In the genomic region with DNA sequence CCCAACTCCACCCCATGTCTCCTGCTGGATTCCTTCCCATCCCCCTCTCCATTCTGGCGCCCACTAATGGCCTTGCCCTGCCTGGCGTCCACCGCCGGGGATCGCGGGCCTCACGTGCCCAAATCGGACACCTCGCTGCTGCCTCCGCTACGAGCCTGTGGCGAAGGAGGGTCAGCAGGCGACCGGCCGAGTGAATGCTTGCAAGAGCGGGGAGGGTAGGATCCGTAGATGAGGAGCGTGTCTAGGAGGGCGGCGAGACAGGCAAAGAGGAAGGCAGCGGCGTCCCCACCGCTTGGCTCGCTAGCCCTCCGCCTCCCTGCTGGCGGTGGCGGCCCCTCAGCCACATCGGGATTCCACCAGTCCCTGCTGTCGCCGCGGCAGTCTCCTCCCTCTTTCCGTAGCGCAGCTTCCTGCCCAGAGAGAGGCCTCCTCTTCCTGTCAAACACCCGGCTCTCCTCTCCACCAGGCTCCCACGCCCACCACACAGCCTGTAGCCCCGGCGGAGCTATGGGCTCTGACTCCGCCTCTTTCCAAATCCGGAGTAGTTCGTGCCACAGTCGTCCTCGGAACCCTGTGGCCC, we compare ENCODE assay signal across 1 cellular context.
A peak's percentile ranks its signal among the peaks of the same experiment; 100 is the strongest.
TF ChIP-seq lines count a peak whose summit lies in the region.

A gene (minus strand): TSS at position 387 of the 580 bp plus-strand sequence.

TF ChIP-seq in K562, 482 proteins besides CTCF, POLR2A, EP300 and RAD21 (continued from another document):
- TF ChIP-seq, protein P1, sequence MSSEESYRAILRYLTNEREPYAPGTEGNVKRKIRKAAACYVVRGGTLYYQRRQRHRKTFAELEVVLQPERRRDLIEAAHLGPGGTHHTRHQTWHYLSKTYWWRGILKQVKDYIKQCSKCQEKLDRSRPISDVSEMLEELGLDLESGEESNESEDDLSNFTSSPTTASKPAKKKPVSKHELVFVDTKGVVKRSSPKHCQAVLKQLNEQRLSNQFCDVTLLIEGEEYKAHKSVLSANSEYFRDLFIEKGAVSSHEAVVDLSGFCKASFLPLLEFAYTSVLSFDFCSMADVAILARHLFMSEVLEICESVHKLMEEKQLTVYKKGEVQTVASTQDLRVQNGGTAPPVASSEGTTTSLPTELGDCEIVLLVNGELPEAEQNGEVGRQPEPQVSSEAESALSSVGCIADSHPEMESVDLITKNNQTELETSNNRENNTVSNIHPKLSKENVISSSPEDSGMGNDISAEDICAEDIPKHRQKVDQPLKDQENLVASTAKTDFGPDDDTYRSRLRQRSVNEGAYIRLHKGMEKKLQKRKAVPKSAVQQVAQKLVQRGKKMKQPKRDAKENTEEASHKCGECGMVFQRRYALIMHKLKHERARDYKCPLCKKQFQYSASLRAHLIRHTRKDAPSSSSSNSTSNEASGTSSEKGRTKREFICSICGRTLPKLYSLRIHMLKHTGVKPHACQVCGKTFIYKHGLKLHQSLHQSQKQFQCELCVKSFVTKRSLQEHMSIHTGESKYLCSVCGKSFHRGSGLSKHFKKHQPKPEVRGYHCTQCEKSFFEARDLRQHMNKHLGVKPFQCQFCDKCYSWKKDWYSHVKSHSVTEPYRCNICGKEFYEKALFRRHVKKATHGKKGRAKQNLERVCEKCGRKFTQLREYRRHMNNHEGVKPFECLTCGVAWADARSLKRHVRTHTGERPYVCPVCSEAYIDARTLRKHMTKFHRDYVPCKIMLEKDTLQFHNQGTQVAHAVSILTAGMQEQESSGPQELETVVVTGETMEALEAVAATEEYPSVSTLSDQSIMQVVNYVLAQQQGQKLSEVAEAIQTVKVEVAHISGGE (CRISPR knock-in tag; IDR thresholded peaks at IDR 0.05), result peak in 1 of 3 experiments; percentile 48; a peak in 1 of 6 replicates
- TF ChIP-seq SRF (CRISPR knock-in tag; IDR thresholded peaks at IDR 0.05), result peak in 1 of 2 experiments; percentile 32; a peak in 1 of 4 replicates
- TF ChIP-seq ZNF146 (CRISPR knock-in tag; IDR thresholded peaks at IDR 0.05; ENCODE audit: unreplicated experiment), result no peak
- peak; percentile 67; the same call in 1 of the 2 replicates for TF ChIP-seq PHF8 (IDR thresholded peaks at IDR 0.05; ENCODE audit: borderline replicate concordance, low read length)
- TF ChIP-seq CXXC5 (CRISPR knock-in tag; IDR thresholded peaks at IDR 0.05), result peak; percentile 49
- TF ChIP-seq, protein P2, sequence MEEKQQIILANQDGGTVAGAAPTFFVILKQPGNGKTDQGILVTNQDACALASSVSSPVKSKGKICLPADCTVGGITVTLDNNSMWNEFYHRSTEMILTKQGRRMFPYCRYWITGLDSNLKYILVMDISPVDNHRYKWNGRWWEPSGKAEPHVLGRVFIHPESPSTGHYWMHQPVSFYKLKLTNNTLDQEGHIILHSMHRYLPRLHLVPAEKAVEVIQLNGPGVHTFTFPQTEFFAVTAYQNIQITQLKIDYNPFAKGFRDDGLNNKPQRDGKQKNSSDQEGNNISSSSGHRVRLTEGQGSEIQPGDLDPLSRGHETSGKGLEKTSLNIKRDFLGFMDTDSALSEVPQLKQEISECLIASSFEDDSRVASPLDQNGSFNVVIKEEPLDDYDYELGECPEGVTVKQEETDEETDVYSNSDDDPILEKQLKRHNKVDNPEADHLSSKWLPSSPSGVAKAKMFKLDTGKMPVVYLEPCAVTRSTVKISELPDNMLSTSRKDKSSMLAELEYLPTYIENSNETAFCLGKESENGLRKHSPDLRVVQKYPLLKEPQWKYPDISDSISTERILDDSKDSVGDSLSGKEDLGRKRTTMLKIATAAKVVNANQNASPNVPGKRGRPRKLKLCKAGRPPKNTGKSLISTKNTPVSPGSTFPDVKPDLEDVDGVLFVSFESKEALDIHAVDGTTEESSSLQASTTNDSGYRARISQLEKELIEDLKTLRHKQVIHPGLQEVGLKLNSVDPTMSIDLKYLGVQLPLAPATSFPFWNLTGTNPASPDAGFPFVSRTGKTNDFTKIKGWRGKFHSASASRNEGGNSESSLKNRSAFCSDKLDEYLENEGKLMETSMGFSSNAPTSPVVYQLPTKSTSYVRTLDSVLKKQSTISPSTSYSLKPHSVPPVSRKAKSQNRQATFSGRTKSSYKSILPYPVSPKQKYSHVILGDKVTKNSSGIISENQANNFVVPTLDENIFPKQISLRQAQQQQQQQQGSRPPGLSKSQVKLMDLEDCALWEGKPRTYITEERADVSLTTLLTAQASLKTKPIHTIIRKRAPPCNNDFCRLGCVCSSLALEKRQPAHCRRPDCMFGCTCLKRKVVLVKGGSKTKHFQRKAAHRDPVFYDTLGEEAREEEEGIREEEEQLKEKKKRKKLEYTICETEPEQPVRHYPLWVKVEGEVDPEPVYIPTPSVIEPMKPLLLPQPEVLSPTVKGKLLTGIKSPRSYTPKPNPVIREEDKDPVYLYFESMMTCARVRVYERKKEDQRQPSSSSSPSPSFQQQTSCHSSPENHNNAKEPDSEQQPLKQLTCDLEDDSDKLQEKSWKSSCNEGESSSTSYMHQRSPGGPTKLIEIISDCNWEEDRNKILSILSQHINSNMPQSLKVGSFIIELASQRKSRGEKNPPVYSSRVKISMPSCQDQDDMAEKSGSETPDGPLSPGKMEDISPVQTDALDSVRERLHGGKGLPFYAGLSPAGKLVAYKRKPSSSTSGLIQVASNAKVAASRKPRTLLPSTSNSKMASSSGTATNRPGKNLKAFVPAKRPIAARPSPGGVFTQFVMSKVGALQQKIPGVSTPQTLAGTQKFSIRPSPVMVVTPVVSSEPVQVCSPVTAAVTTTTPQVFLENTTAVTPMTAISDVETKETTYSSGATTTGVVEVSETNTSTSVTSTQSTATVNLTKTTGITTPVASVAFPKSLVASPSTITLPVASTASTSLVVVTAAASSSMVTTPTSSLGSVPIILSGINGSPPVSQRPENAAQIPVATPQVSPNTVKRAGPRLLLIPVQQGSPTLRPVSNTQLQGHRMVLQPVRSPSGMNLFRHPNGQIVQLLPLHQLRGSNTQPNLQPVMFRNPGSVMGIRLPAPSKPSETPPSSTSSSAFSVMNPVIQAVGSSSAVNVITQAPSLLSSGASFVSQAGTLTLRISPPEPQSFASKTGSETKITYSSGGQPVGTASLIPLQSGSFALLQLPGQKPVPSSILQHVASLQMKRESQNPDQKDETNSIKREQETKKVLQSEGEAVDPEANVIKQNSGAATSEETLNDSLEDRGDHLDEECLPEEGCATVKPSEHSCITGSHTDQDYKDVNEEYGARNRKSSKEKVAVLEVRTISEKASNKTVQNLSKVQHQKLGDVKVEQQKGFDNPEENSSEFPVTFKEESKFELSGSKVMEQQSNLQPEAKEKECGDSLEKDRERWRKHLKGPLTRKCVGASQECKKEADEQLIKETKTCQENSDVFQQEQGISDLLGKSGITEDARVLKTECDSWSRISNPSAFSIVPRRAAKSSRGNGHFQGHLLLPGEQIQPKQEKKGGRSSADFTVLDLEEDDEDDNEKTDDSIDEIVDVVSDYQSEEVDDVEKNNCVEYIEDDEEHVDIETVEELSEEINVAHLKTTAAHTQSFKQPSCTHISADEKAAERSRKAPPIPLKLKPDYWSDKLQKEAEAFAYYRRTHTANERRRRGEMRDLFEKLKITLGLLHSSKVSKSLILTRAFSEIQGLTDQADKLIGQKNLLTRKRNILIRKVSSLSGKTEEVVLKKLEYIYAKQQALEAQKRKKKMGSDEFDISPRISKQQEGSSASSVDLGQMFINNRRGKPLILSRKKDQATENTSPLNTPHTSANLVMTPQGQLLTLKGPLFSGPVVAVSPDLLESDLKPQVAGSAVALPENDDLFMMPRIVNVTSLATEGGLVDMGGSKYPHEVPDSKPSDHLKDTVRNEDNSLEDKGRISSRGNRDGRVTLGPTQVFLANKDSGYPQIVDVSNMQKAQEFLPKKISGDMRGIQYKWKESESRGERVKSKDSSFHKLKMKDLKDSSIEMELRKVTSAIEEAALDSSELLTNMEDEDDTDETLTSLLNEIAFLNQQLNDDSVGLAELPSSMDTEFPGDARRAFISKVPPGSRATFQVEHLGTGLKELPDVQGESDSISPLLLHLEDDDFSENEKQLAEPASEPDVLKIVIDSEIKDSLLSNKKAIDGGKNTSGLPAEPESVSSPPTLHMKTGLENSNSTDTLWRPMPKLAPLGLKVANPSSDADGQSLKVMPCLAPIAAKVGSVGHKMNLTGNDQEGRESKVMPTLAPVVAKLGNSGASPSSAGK (IDR thresholded peaks at IDR 0.05), result peak; percentile 57; the same call in 1 of the 2 replicates
- peak; percentile 83 for TF ChIP-seq POLR2G (IDR thresholded peaks at IDR 0.05; ENCODE audit: low read depth, low read length)
- TF ChIP-seq, protein P3, sequence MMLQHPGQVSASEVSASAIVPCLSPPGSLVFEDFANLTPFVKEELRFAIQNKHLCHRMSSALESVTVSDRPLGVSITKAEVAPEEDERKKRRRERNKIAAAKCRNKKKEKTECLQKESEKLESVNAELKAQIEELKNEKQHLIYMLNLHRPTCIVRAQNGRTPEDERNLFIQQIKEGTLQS (IDR thresholded peaks at IDR 0.05), result no peak
- TF ChIP-seq, protein P3 (CRISPR knock-in tag; conservative IDR thresholded peaks at IDR 0.05), result no peak
- TF ChIP-seq POLR2B (IDR thresholded peaks at IDR 0.05; ENCODE audit: low read depth, partially characterized antibody), result peak; percentile 61
- TF ChIP-seq ZFP36 (IDR thresholded peaks at IDR 0.05; ENCODE audit: low read depth, low read length, partially characterized antibody), result peak; percentile 47
- TF ChIP-seq ZBTB7A (IDR thresholded peaks at IDR 0.05; ENCODE audit: borderline replicate concordance, control insufficient read depth, low read depth, low read length), result peak; percentile 72; the same call in 1 of the 2 replicates
- TF ChIP-seq KAT7 (CRISPR knock-in tag; IDR thresholded peaks at IDR 0.05; ENCODE audit: borderline replicate concordance), result no peak
- TF ChIP-seq ZBTB17 (CRISPR knock-in tag; IDR thresholded peaks at IDR 0.05), result peak; percentile 53; the same call in 1 of the 2 replicates
- peak; percentile 70; the same call in 1 of the 2 replicates for TF ChIP-seq EGR1 (conservative IDR thresholded peaks at IDR 0.05)
